20 cellular contexts compared by ENCODE assay signal in genomic region chr20:3229798-3230197, GRCh38. TPM values are rescaled to one million over a fixed set of nuclear protein-coding genes. Genes with fewer than 3 reads are reported as not detected.
DNase-seq lines count a peak whose midpoint lies in the region; ATAC-seq and TF ChIP-seq lines count a peak whose summit lies in the region.
"Had no signal": no experiment of that assay in that cellular context is flagged by ENCODE, and none has a peak within 500 bp of the region (broad histone marks: within the 10 kb centered on the region; RNA-seq: fewer than 3 reads in every experiment).

No MANE protein-coding gene starts in this region.

- H3K27ac ChIP-seq in spleen = no peak overlapping the region
- H3K27ac ChIP-seq: A549; BLaER1 treated with 17β-estradiol and CSF1 and Interleukin-3, amounts not matched to agents 10 nM and 100 nM had no signal

- intact Hi-C loops in mucosa of descending colon (cut with DNase I, micrococcal nuclease) = no loop called here
- intact Hi-C loops in spleen (cut with DNase I; ENCODE audit: low total_unique reads) = no loop called here

- TF ChIP-seq CTCF in mucosa of descending colon (IDR thresholded peaks at IDR 0.05) (no peak), spleen (IDR thresholded peaks at IDR 0.05 in 8 of 11, conservative IDR thresholded peaks at IDR 0.05 in 3 of 11) (no peak)

- H3K4me1 ChIP-seq in mucosa of descending colon (ENCODE audit: low read depth) (no peaks in the 10 kb centered on the region), spleen (no peaks in the 10 kb centered on the region)
- H3K4me1 ChIP-seq: BE2C had no signal

- DNase-seq in islet precursor cell (peak; percentile 43), mucosa of descending colon (no peak), spleen (peak; percentile 59), DMS53 treated with DMSO at 0.1 percent for 48 hours (lab: John Stamatoyannopoulos, UW; ENCODE audit: unreplicated experiment) (no peak), DMS153 treated with DMSO at 0.1 percent for 48 hours (lab: John Stamatoyannopoulos, UW; ENCODE audit: unreplicated experiment) (no peak)
- DNase-seq: 8988T; ACHN; AML-193; BE2C; CD4-positive, alpha-beta T cell; CD8-positive, alpha-beta memory T cell; DMS 273 treated with DMSO at 0.1 percent for 48 hours; DMS53; DND-41; H9 had no signal

- no peaks in the 10 kb centered on the region for H3K36me3 ChIP-seq in mucosa of descending colon (ENCODE audit: low read depth)
- peaks cover 0 to 19% (median 3%) of the 10 kb centered on the region in 6 donors for H3K36me3 ChIP-seq in spleen
- H3K36me3 ChIP-seq: BE2C had no signal

- H3K4me3 ChIP-seq in mucosa of descending colon (no peak overlapping the region), spleen (no peak overlapping the region)
- H3K4me3 ChIP-seq: A549; BLaER1 treated with 17β-estradiol and CSF1 and Interleukin-3, amounts not matched to agents 10 nM and 100 nM; GM23338 had no signal

- 89 to 97% (median 93%) methylated on average over 11 to 14 of the region's 14 CpGs for WGBS in spleen, 5 donors

- peaks cover 0 to 6% (median 0%) of the 10 kb centered on the region in 7 donors for H3K27me3 ChIP-seq in spleen (replicated peaks in 1 of 7)
- H3K27me3 ChIP-seq: BE2C had no signal

- no peak for TF ChIP-seq POLR2A in spleen (IDR thresholded peaks at IDR 0.05)

- no peaks in the 10 kb centered on the region for H3K9me3 ChIP-seq in mucosa of descending colon
- no peaks in the 10 kb centered on the region for H3K9me3 ChIP-seq in spleen
- H3K9me3 ChIP-seq: A549; BE2C; BLaER1 treated with 17β-estradiol and CSF1 and Interleukin-3, amounts not matched to agents 10 nM and 100 nM had no signal

- ATAC-seq in mucosa of descending colon (peak; percentile 5), GM19467 (IDR thresholded peaks at IDR 0.05; ENCODE audit: unreplicated experiment) (no peak)
- ATAC-seq: A549, GM23338, HCT116 had no signal

RNA-seq across cellular contexts. Expression of gene SLC4A11, which starts 9.2 kb away (rescaled TPM):
- total RNA-seq in mucosa of descending colon (1 to 10 TPM in 2 of 3 donors, under 1 TPM in 1; 0.31 to 1.2 (median 1.1) TPM), spleen (1 to 10 TPM in 2 of 7 donors, under 1 TPM in 5; 0.52 to 1.6 (median 0.67) TPM)
- polyA plus RNA-seq in spleen = 1 to 10 TPM in 2 of 3 donors, under 1 TPM in 1; 0.93 to 1.4 (median 1.1) TPM

RNA-seq across cellular contexts. Expression of gene ITPA, which starts 20.5 kb away (rescaled TPM):
- total RNA-seq in mucosa of descending colon (10 to 100 TPM; 29.8 to 44.7 (median 43.8) TPM), spleen (10 to 100 TPM; 26.1 to 54.8 (median 38.1) TPM)
- 100 to 1,000 TPM; 111 to 173 (median 165) TPM for polyA plus RNA-seq in spleen

RNA-seq across cellular contexts. Expression of gene DDRGK1, which starts 25.3 kb away (rescaled TPM):
- total RNA-seq in mucosa of descending colon (10 to 100 TPM; 51.3 to 80.3 (median 62.9) TPM), spleen (10 to 100 TPM; 38.2 to 53.7 (median 48.2) TPM)
- 10 to 100 TPM; 25.6 to 37.3 (median 28.1) TPM for polyA plus RNA-seq in spleen

RNA-seq across cellular contexts. Expression of gene LZTS3, which starts 56.4 kb away (rescaled TPM):
- total RNA-seq in mucosa of descending colon = 1 to 10 TPM; 4.2 to 9.9 (median 8.0) TPM
- 1 to 10 TPM; 1.4 to 5.5 (median 2.3) TPM for total RNA-seq in spleen
- 1 to 10 TPM in 1 of 3 donors, under 1 TPM in 2; 0.64 to 1.6 (median 0.96) TPM for polyA plus RNA-seq in spleen

Comparison
In these comparisons a context has a peak if more than half of its experiments do, and no peak if none do; other contexts are left out.
1. DNase-seq: peak in islet precursor cell (single experiment) and spleen (single experiment); none in mucosa of descending colon (0 of 3), DMS53 treated with DMSO at 0.1 percent for 48 hours (single experiment) and DMS153 treated with DMSO at 0.1 percent for 48 hours (single experiment).